8 cellular contexts compared by ENCODE assay signal in the genomic region with DNA sequence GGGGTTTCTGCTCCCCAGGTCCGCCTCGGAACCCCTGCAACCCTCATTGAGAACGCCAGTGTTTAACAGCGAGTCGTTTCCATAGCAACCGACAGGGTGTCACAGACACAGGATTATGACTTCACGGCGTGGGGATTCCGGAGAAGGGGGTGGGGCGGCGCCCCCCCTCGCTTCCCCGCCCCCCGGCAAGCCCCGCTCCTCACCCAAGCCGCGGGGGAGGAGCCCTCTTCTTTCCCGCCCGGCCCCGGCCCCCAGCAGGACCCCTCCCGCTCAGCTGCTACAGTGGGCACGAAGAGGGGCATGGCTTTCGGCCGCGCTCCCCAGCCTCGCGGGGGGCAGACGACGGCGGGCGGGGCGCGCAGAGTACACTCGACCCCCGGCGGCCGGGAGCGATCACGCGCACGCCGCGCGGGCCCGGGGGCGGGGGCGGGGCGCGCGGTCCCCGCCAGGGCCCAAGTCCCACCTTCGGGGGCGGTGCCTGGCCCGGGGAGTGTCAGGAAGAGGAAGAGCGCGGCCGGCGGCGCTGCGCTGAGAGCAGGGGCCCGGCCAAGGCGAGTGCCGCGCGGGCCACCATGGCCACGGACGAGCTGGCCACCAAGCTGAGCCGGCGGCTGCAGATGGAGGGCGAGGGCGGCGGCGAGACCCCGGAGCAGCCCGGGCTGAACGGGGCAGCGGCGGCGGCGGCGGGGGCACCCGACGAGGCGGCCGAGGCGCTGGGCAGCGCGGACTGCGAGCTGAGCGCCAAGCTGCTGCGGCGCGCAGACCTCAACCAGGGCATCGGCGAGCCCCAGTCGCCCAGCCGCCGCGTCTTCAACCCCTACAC. TPM values are rescaled to one million over a fixed set of nuclear protein-coding genes. Genes with fewer than 3 reads are reported as not detected.
DNase-seq lines count a peak whose midpoint lies in the region; ATAC-seq and TF ChIP-seq lines count a peak whose summit lies in the region.

A gene with protein sequence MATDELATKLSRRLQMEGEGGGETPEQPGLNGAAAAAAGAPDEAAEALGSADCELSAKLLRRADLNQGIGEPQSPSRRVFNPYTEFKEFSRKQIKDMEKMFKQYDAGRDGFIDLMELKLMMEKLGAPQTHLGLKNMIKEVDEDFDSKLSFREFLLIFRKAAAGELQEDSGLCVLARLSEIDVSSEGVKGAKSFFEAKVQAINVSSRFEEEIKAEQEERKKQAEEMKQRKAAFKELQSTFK (plus strand): TSS at position 489 of the 823 bp plus-strand sequence. CDS start 84 bp downstream, at position 573.

- intact Hi-C loops in CD4-positive, alpha-beta memory T cell (cut with micrococcal nuclease): loop anchor here (1.0 to 2.0 kb wide), 2 partner anchors 8 to 115 kb away; partner anchors contain the start of gene CASP9

- POLR2A ChIA-PET in CD4-positive, alpha-beta memory T cell (lab: Charles Lee; ENCODE audit: partially characterized antibody): interaction anchor here (0.7 to 6.2 kb wide), 9 partner anchors 8 to 479 kb away, joined by 3 to 38 read pairs (median 4); no protein-coding TSS in a partner anchor

- no peaks in the 10 kb centered on the region for H3K27me3 ChIP-seq in CD4-positive, alpha-beta memory T cell (ENCODE audit: insufficient read depth, low read length)
- H3K27me3 ChIP-seq in OCI-LY3 (ENCODE audit: low read depth, low read length): peaks cover 24% of the 10 kb centered on the region
- H3K27me3 ChIP-seq in mucosa of rectum (ENCODE audit: control insufficient read depth in 2 of 2, insufficient read depth in 2 of 2, low read length in 2 of 2): no peaks in the 10 kb centered on the region

- H3K36me3 Mint-ChIP-seq in CD4-positive, alpha-beta memory T cell: peaks cover 2 to 23% of the 10 kb centered on the region in 2 donors

- H3K4me3 ChIP-seq in CD4-positive, alpha-beta memory T cell (ENCODE audit: low read length in 2 of 2): peak within 1 kb of the TSS; percentile 76 to 94
- peak within 1 kb of the TSS; percentile 99 for H3K4me3 ChIP-seq in OCI-LY3 (ENCODE audit: low read length)
- peak within 1 kb of the TSS; percentile 83 to 94 for H3K4me3 ChIP-seq in mucosa of rectum (ENCODE audit: low read length in 2 of 2)

- H3K9me3 ChIP-seq in CD4-positive, alpha-beta memory T cell (ENCODE audit: control insufficient read depth in 1 of 2, low read length in 2 of 2): no peaks in the 10 kb centered on the region
- no peaks in the 10 kb centered on the region for H3K9me3 ChIP-seq in OCI-LY3 (ENCODE audit: insufficient read depth, low read length)
- no peaks in the 10 kb centered on the region for H3K9me3 ChIP-seq in mucosa of rectum (ENCODE audit: control insufficient read depth in 2 of 2, low read length in 2 of 2)

- H3K4me1 ChIP-seq in CD4-positive, alpha-beta memory T cell (ENCODE audit: insufficient read depth, low read length): peaks cover 43% of the 10 kb centered on the region
- H3K4me1 ChIP-seq in OCI-LY3 (ENCODE audit: low read length) (peaks cover 14% of the 10 kb centered on the region), mucosa of rectum (ENCODE audit: control insufficient read depth in 2 of 2, insufficient read depth in 2 of 2, low read length in 2 of 2) (peaks cover 37 to 38% of the 10 kb centered on the region in 2 donors)

- H3K27ac Mint-ChIP-seq in CD4-positive, alpha-beta memory T cell: peak within 1 kb of the TSS; percentile 97 to 99 (median 98)

- H3K9me3 Mint-ChIP-seq in CD4-positive, alpha-beta memory T cell: no peaks in the 10 kb centered on the region

- ATAC-seq in GM19463 (IDR thresholded peaks at IDR 0.05; ENCODE audit: unreplicated experiment): peak; percentile 82

- H3K9ac ChIP-seq in OCI-LY3 (ENCODE audit: low read length) (peak within 1 kb of the TSS; percentile 91), mucosa of rectum (ENCODE audit: low read depth in 1 of 2, low read length in 2 of 2) (peak within 1 kb of the TSS; percentile 89 to 92)

- TF ChIP-seq CTCF in OCI-LY3 (IDR thresholded peaks at IDR 0.05; ENCODE audit: low read depth, low read length): no peak

- H3K4me2 ChIP-seq in OCI-LY3 (ENCODE audit: low read length): peak within 1 kb of the TSS; percentile 100

- peak; percentile 84 to 98 (median 86) for DNase-seq in CD4-positive, alpha-beta memory T cell
- DNase-seq in HT1080 (ENCODE audit: low read depth) (peak; percentile 56), activated T-cell treated with anti-CD3 and anti-CD28 coated beads for 24 hours (ENCODE audit: low read depth) (peak; percentile 80), epithelial cell of prostate (ENCODE audit: low read depth, low spot score) (no peak)
- DNase-seq in stimulated activated CD8-positive, alpha-beta memory T cell treated with anti-CD3 and anti-CD28 coated beads, Interleukin-4, amount 100 ng/mL, for 4 hours (ENCODE audit: low read depth in 2 of 2, low spot score in 1 of 2): peak; percentile 62 to 84

- peaks cover 6% of the 10 kb centered on the region for H3K36me3 ChIP-seq in CD4-positive, alpha-beta memory T cell (ENCODE audit: insufficient read depth, low read length)
- peaks cover 3% of the 10 kb centered on the region for H3K36me3 ChIP-seq in OCI-LY3 (replicated peaks; ENCODE audit: low read depth, low read length)
- H3K36me3 ChIP-seq in mucosa of rectum (ENCODE audit: control insufficient read depth in 2 of 2, insufficient read depth in 2 of 2, low read length in 2 of 2): peaks cover 4 to 6% of the 10 kb centered on the region in 2 donors

- CTCF ChIA-PET in CD4-positive, alpha-beta memory T cell (lab: Charles Lee; ENCODE audit: partially characterized antibody): interaction anchor here (1.0 kb wide), 1 partner anchor 22 kb away, joined by 4 read pairs; no protein-coding TSS in a partner anchor

- H3K27me3 Mint-ChIP-seq in CD4-positive, alpha-beta memory T cell: no peaks in the 10 kb centered on the region

- H3K79me2 ChIP-seq in OCI-LY3 (ENCODE audit: low read length): peaks cover 34% of the 10 kb centered on the region

- H3K4me3 Mint-ChIP-seq in CD4-positive, alpha-beta memory T cell: peak within 1 kb of the TSS; percentile 90 to 95 (median 93)

- H3K27ac ChIP-seq in CD4-positive, alpha-beta memory T cell (ENCODE audit: low read depth, low read length): peak within 1 kb of the TSS; percentile 92
- H3K27ac ChIP-seq in OCI-LY3 (ENCODE audit: low read length): no peak within 1 kb of the TSS; the same call in 1 of the 2 replicates
- peak within 1 kb of the TSS; percentile 48 for H3K27ac ChIP-seq in epithelial cell of prostate
- peak within 1 kb of the TSS; percentile 91 to 93 for H3K27ac ChIP-seq in mucosa of rectum (ENCODE audit: low read depth in 2 of 2, low read length in 2 of 2)

- H2AFZ ChIP-seq in OCI-LY3 (ENCODE audit: low read depth, low read length): peak within 1 kb of the TSS; percentile 74; the same call in 1 of the 2 replicates

- peaks cover 26 to 74% (median 44%) of the 10 kb centered on the region in 4 donors for H3K4me1 Mint-ChIP-seq in CD4-positive, alpha-beta memory T cell

- H4K20me1 ChIP-seq in OCI-LY3 (ENCODE audit: insufficient read depth, low read length): peaks cover 21% of the 10 kb centered on the region

RNA-seq across cellular contexts. Expression of the gene that starts here (rescaled TPM):
- total RNA-seq in CD4-positive, alpha-beta memory T cell: 10 to 100 TPM; 46.4 to 50.3 TPM
- 10 to 100 TPM; 58.4 to 66.7 TPM for polyA plus RNA-seq in CD4-positive, alpha-beta memory T cell
- total RNA-seq in HT1080 (2014; rRNA removed; shearing (Covaris generic)): 134 and 169 TPM in 2 replicates
- 200 and 212 TPM in 2 replicates for polyA plus RNA-seq in HT1080 (2015; cell fraction: cytosol; rRNA removed)
- 115 and 116 TPM in 2 replicates for polyA plus RNA-seq in HT1080 (2015; cell fraction: nucleus; rRNA removed)
